ENCODE assay signal across 18 cellular contexts in genomic region chr3:170162630-170163029, GRCh38. TPM values are rescaled to one million over a fixed set of nuclear protein-coding genes. Genes with fewer than 3 reads are reported as not detected.
DNase-seq lines count a peak whose midpoint lies in the region.
"Had no signal": no experiment of that assay in that cellular context is flagged by ENCODE, and none has a peak within 500 bp of the region (broad histone marks: within the 10 kb centered on the region; RNA-seq: fewer than 3 reads in every experiment).

No MANE protein-coding gene starts in this region.

- peak overlapping the region; percentile 85 for H3K27ac Mint-ChIP-seq in activated T-cell treated with anti-CD3 and anti-CD28 coated beads, Interleukin-2, amount 50 U/mL, for 24 hours
- H3K27ac Mint-ChIP-seq: WTC11 had no signal

- no peaks in the 10 kb centered on the region for H3K27me3 ChIP-seq in H7 (ENCODE audit: control insufficient read depth, insufficient read depth, low read length)
- H3K27me3 ChIP-seq: adrenal gland, thyroid gland had no signal

- peaks cover 64% of the 10 kb centered on the region for H3K4me1 Mint-ChIP-seq in activated T-cell treated with anti-CD3 and anti-CD28 coated beads, Interleukin-2, amount 50 U/mL, for 24 hours (ENCODE audit: low read depth)
- H3K4me1 Mint-ChIP-seq: WTC11 had no signal

- 0 out of 2 replicates have a peak, but pooled peaks cover 1% of the 10 kb centered on the region for H3K36me3 ChIP-seq in H7 (replicated peaks; ENCODE audit: control insufficient read depth, insufficient read depth, low read length)

- peaks cover 7% of the 10 kb centered on the region for H3K9me3 Mint-ChIP-seq in activated T-cell treated with anti-CD3 and anti-CD28 coated beads, Interleukin-2, amount 50 U/mL, for 24 hours

- H3K27me3 Mint-ChIP-seq in activated T-cell treated with anti-CD3 and anti-CD28 coated beads, Interleukin-2, amount 50 U/mL, for 24 hours, result no peaks in the 10 kb centered on the region

- H3K36me3 Mint-ChIP-seq in activated T-cell treated with anti-CD3 and anti-CD28 coated beads, Interleukin-2, amount 50 U/mL, for 24 hours (ENCODE audit: low read depth), result peaks cover 94% of the 10 kb centered on the region

- no peak for DNase-seq in activated T-cell treated with anti-CD3 and anti-CD28 coated beads, Interleukin-2, amount 50 U/mL, for 24 hours
- DNase-seq in activated T-cell treated with anti-CD3 and anti-CD28 coated beads, Interleukin-2, amount 50 U/mL, for 1 hour, result no peak
- DNase-seq in M059J (ENCODE audit: low read depth) (peak; percentile 46), astrocyte of the hippocampus (ENCODE audit: low read depth, low spot score) (peak; percentile 39), skeletal muscle cell (ENCODE audit: low read depth) (peak; percentile 20), NCI-H446 (lab: John Stamatoyannopoulos, UW) (no peak), H7 (no peak), NCI-H446 treated with DMSO at 0.1 percent for 48 hours (lab: John Stamatoyannopoulos, UW) (no peak)
- DNase-seq: activated CD8-positive, alpha-beta memory T cell treated with anti-CD3 and anti-CD28 coated beads, Interleukin-2, amount 50 U/mL, for 4 hours; adrenal gland; GDM1; MV-4-11; NCI-H774; stimulated activated CD4-positive, alpha-beta T cell treated with anti-CD3 and anti-CD28 coated beads, Interleukin-4, amount 100 ng/mL, for 24 hours; thyroid gland had no signal

- H3K4me3 ChIP-seq in skeletal muscle cell (ENCODE audit: low read depth, low read length) (no peak overlapping the region), H7 (ENCODE audit: insufficient read depth, low read depth, low read length) (no peak overlapping the region)
- H3K4me3 ChIP-seq: adrenal gland, coronary artery, HAP-1, thyroid gland had no signal

- H3K4me3 Mint-ChIP-seq in activated T-cell treated with anti-CD3 and anti-CD28 coated beads, Interleukin-2, amount 50 U/mL, for 24 hours, result no peak overlapping the region
- H3K4me3 Mint-ChIP-seq: WTC11 had no signal

RNA-seq across cellular contexts. Expression of gene PHC3, which starts 18.9 kb away (rescaled TPM):
- 32.2 and 32.9 TPM in 2 replicates for total RNA-seq in M059J (2014; rRNA removed; shearing (Covaris generic))
- 8.2 and 10.2 TPM in 2 replicates for total RNA-seq in H7 (2014; rRNA removed; shearing (Covaris generic))

RNA-seq across cellular contexts. Expression of gene PRKCI, which starts 59.6 kb away (rescaled TPM):
- 50.1 and 63.1 TPM in 2 replicates for total RNA-seq in M059J (2014; rRNA removed; shearing (Covaris generic))
- 74.5 and 95.6 TPM in 2 replicates for total RNA-seq in H7 (2014; rRNA removed; shearing (Covaris generic))

Comparison
In these comparisons a context has a peak if more than half of its experiments do, and no peak if none do; other contexts are left out.
1. DNase-seq: peak in M059J (single experiment), astrocyte of the hippocampus (single experiment) and skeletal muscle cell (single experiment); none in activated T-cell treated with anti-CD3 and anti-CD28 coated beads, Interleukin-2, amount 50 U/mL, for 24 hours (single experiment), activated T-cell treated with anti-CD3 and anti-CD28 coated beads, Interleukin-2, amount 50 U/mL, for 1 hour (single experiment), NCI-H446 (0 of 2), H7 (single experiment) and NCI-H446 treated with DMSO at 0.1 percent for 48 hours (single experiment).